In genomic region chr15:39801641-39802309, GRCh38 we compare ENCODE assay signal across 8 cellular contexts. TPM values are rescaled to one million over a fixed set of nuclear protein-coding genes. Genes with fewer than 3 reads are reported as not detected.
DNase-seq lines count a peak whose midpoint lies in the region; ATAC-seq, FAIRE-seq and TF ChIP-seq lines count a peak whose summit lies in the region.

No MANE protein-coding gene starts in this region.

- intact Hi-C loops in HepG2 (cut with micrococcal nuclease; ENCODE audit: unreplicated experiment) = loop anchor here (1.0 kb wide), 1 partner anchor 74 kb away; no protein-coding TSS in a partner anchor

- no peak for TF ChIP-seq EP300 in HepG2 (IDR thresholded peaks at IDR 0.05; ENCODE audit: low read depth in 2 of 2, low read length in 2 of 2)
- no peak for TF ChIP-seq EP300 in HepG2 (CRISPR knock-in tag; IDR thresholded peaks at IDR 0.05; ENCODE audit: borderline replicate concordance)

- no peak overlapping the region for H2AFZ ChIP-seq in HepG2 (ENCODE audit: low read length)

- H3K36me3 ChIP-seq in HepG2 (replicated peaks in 1 of 2; ENCODE audit: control insufficient read depth in 1 of 2, insufficient read depth in 2 of 2, low read length in 2 of 2) = no peaks in the 10 kb centered on the region

- DNase-seq in 8988T (peak; percentile 35), G401 (ENCODE audit: low spot score) (peak; percentile 44), HepG2 (ENCODE audit: low spot score) (peak; percentile 36), NCI-H2107 treated with DMSO at 0.1 percent for 48 hours (lab: John Stamatoyannopoulos, UW; ENCODE audit: unreplicated experiment) (no peak), COLO829 (ENCODE audit: low spot score) (no peak)
- no peak for DNase-seq in stimulated activated CD4-positive, alpha-beta T cell treated with anti-CD3 and anti-CD28 coated beads, Interleukin-4, amount 100 ng/mL, for 4 hours

- POLR2A ChIA-PET in HepG2 (lab: Yijun Ruan, JAX) = no interaction called here

- 0 out of 5 replicates have a peak, but pooled peaks cover 0 to 7% of the 10 kb centered on the region in 2 experiments for H3K27me3 ChIP-seq in HepG2 (ENCODE audit: control insufficient read depth in 1 of 2, insufficient read depth in 2 of 2, low read length in 2 of 2)

- 0 out of 2 replicates have a peak, but pooled peaks have one; percentile 26 for TF ChIP-seq RAD21 in HepG2 (CRISPR knock-in tag; IDR thresholded peaks at IDR 0.05)

- H4K20me1 ChIP-seq in HepG2 (ENCODE audit: insufficient read depth, low read length) = no peaks in the 10 kb centered on the region

- H3K4me3 ChIP-seq in HepG2 (replicated peaks in 1 of 3; ENCODE audit: insufficient read depth in 1 of 3, low read depth in 2 of 3, low read length in 3 of 3) = no peak overlapping the region

- H3K4me2 ChIP-seq in HepG2 (ENCODE audit: low read depth, low read length) = no peak overlapping the region

- H3K4me1 ChIP-seq in HepG2 (ENCODE audit: insufficient read depth, low read length) = no peaks in the 10 kb centered on the region

- CTCF ChIA-PET in HepG2 (lab: Yijun Ruan, JAX; ENCODE audit: low intra/inter-chr PET ratio, low total read pairs) = interaction anchor here (1.3 kb wide), 1 partner anchor 73 kb away, joined by 8 read pairs; no protein-coding TSS in a partner anchor

- ATAC-seq in HG03095 (IDR thresholded peaks at IDR 0.05; ENCODE audit: unreplicated experiment) (peak; percentile 64), HepG2 (peak; percentile 96)

- BruUV-seq in HepG2 (replicated peaks; lab: Mats Ljungman, UMichigan) = no TSS peak

- TF ChIP-seq POLR2A in HepG2 (IDR thresholded peaks at IDR 0.05; ENCODE audit: insufficient read depth in 1 of 2, low read depth in 2 of 2, low read length in 2 of 2) = no peak

- H3K9ac ChIP-seq in HepG2 (ENCODE audit: insufficient read depth, low read depth, low read length) = no peak overlapping the region

- no peaks in the 10 kb centered on the region for H3K79me2 ChIP-seq in HepG2 (ENCODE audit: insufficient read depth, low read length)

- TF ChIP-seq CTCF in VCaP (conservative IDR thresholded peaks at IDR 0.05) (peak; percentile 62), HepG2 (CRISPR knock-in tag; IDR thresholded peaks at IDR 0.05) (peak; percentile 69)

- H3K27ac ChIP-seq in VCaP (no peak overlapping the region), HepG2 (ENCODE audit: extremely low read length, insufficient read depth, low read length) (no peak overlapping the region)

- in situ Hi-C loops in G401 (cut with HindIII; ENCODE audit: low sequenced_read_pairs) = no loop called here
- in situ Hi-C loops in HepG2 (cut with HindIII; ENCODE audit: extremely low pct_ligation_motif_present, low pct_unique_long_range_greater_than_20kb) = no loop called here

- FAIRE-seq in HepG2 (lab: Jason Lieb, UNC) = peak; percentile 77

- WGBS in HepG2 (ENCODE audit: low lambda C conversion rate) = 14% methylated on average over 2 of the region's 19 CpGs

- no peaks in the 10 kb centered on the region for H3K9me3 ChIP-seq in HepG2 (ENCODE audit: low read length)

TF ChIP-seq in HepG2, 621 proteins besides CTCF, POLR2A, EP300 and RAD21 (continues in another document):
- TF ChIP-seq ELF1 (CRISPR knock-in tag; IDR thresholded peaks at IDR 0.05) (no peak), FOXP4 (CRISPR knock-in tag; IDR thresholded peaks at IDR 0.05) (no peak), ZNF503 (CRISPR knock-in tag; IDR thresholded peaks at IDR 0.05) (no peak), ZUFSP (CRISPR knock-in tag; IDR thresholded peaks at IDR 0.05; ENCODE audit: borderline replicate concordance) (no peak), SNAI1 (CRISPR knock-in tag; IDR thresholded peaks at IDR 0.05; ENCODE audit: borderline replicate concordance) (no peak), ZNF446 (CRISPR knock-in tag; IDR thresholded peaks at IDR 0.05) (no peak), ZNF576 (CRISPR knock-in tag; IDR thresholded peaks at IDR 0.05) (no peak), ETV5 (CRISPR knock-in tag; IDR thresholded peaks at IDR 0.05; ENCODE audit: borderline replicate concordance) (peak; percentile 30; the same call in 1 of the 2 replicates), MZF1 (CRISPR knock-in tag; IDR thresholded peaks at IDR 0.05; ENCODE audit: borderline replicate concordance) (no peak), TBP (CRISPR knock-in tag; IDR thresholded peaks at IDR 0.05) (no peak), ZNF17 (CRISPR knock-in tag; IDR thresholded peaks at IDR 0.05) (no peak), ZNF33B (CRISPR knock-in tag; IDR thresholded peaks at IDR 0.05) (no peak), ZNF138 (CRISPR knock-in tag; IDR thresholded peaks at IDR 0.05; ENCODE audit: low read depth) (no peak)

RNA-seq across cellular contexts. Expression of gene FSIP1, which starts 19.1 kb away (rescaled TPM):
- 0.41 and 0.92 TPM in 2 replicates for total RNA-seq in G401 (2014; rRNA removed; shearing (Covaris generic))
- total RNA-seq in HepG2 (2016; rRNA removed; fragmentation: Illumina TruSeq; extraction: Trizol) = 0.11 and 0.18 TPM in 2 replicates
- 0.20 TPM in 1 of 2 replicates, not detected in the other for total RNA-seq in HepG2 (2016; cell fraction: cytosol; rRNA removed; fragmentation: Illumina TruSeq; extraction: Trizol; ENCODE audit: low read depth)
- total RNA-seq in HepG2 (2016; cell fraction: insoluble cytoplasmic fraction; rRNA removed; fragmentation: Illumina TruSeq; extraction: Trizol) = 0.12 and 0.13 TPM in 2 replicates
- not detected in 2 replicates for total RNA-seq in HepG2 (2016; cell fraction: membrane; rRNA removed; fragmentation: Illumina TruSeq; extraction: Trizol)
- total RNA-seq in HepG2 (2016; cell fraction: nucleus; rRNA removed; fragmentation: Illumina TruSeq; extraction: Trizol) = 0.31 TPM in 1 of 2 replicates, not detected in the other
- polyA plus RNA-seq in HepG2 (2011; rRNA removed) = not detected in 2 replicates
- not detected in 2 replicates for polyA plus RNA-seq in HepG2 (2011; cell fraction: cytosol; rRNA removed)
- polyA plus RNA-seq in HepG2 (2011; cell fraction: nucleus; rRNA removed) = not detected in 2 replicates
- polyA plus RNA-seq in HepG2 (2012) = 0.05 and 0.09 TPM in 2 replicates
- not detected in 2 replicates for polyA plus RNA-seq in HepG2 (2016; cell fraction: cytosol; fragmentation: Illumina TruSeq; extraction: Trizol; ENCODE audit: low read depth)
- polyA plus RNA-seq in HepG2 (2016; cell fraction: insoluble cytoplasmic fraction; fragmentation: Illumina TruSeq; extraction: Trizol; ENCODE audit: low read depth) = 0.08 TPM in 2 replicates
- not detected in 2 replicates for polyA plus RNA-seq in HepG2 (2016; cell fraction: membrane; fragmentation: Illumina TruSeq; extraction: Trizol; ENCODE audit: low read depth)
- 0.82 TPM in 1 of 2 replicates, not detected in the other for polyA plus RNA-seq in HepG2 (2016; cell fraction: nucleus; fragmentation: Illumina TruSeq; extraction: Trizol; ENCODE audit: insufficient read depth, low read depth)
- 0.04 TPM in 1 of 2 replicates, not detected in the other for polyA minus RNA-seq in HepG2 (2011; rRNA and poly(A)+ RNA removed; ENCODE audit: low replicate concordance)
- not detected in 2 replicates for polyA minus RNA-seq in HepG2 (2011; cell fraction: cytosol; rRNA and poly(A)+ RNA removed)
- polyA minus RNA-seq in HepG2 (2011; cell fraction: nucleus; rRNA and poly(A)+ RNA removed) = 0.25 TPM in 1 of 2 replicates, not detected in the other

Comparison
In these comparisons a context has a peak if more than half of its experiments do, and no peak if none do; other contexts are left out.
1. DNase-seq: peak in 8988T (single experiment), G401 (single experiment) and HepG2 (single experiment); none in NCI-H2107 treated with DMSO at 0.1 percent for 48 hours (single experiment), stimulated activated CD4-positive, alpha-beta T cell treated with anti-CD3 and anti-CD28 coated beads, Interleukin-4, amount 100 ng/mL, for 4 hours (0 of 2) and COLO829 (single experiment).